28 cellular contexts compared by ENCODE assay signal in genomic region chr12:19885987-19886804, GRCh38.
A peak's percentile ranks its signal among the peaks of the same experiment; 100 is the strongest.
DNase-seq lines count a peak whose midpoint lies in the region; ATAC-seq, FAIRE-seq and TF ChIP-seq lines count a peak whose summit lies in the region.
"Had no signal": no experiment of that assay in that cellular context is flagged by ENCODE, and none has a peak within 500 bp of the region (broad histone marks: within the 10 kb centered on the region; RNA-seq: fewer than 3 reads in every experiment).

No MANE protein-coding gene starts in this region.

- TF ChIP-seq RAD21 in HepG2 (CRISPR knock-in tag; IDR thresholded peaks at IDR 0.05) = no peak

- H3K4me1 Mint-ChIP-seq in immature natural killer cell = no peaks in the 10 kb centered on the region
- peaks cover 2% of the 10 kb centered on the region for H3K4me1 Mint-ChIP-seq in T-helper 17 cell
- H3K4me1 Mint-ChIP-seq: CD8-positive, alpha-beta memory T cell; T-cell had no signal

- H3K4me1 ChIP-seq in right cardiac atrium (ENCODE audit: control insufficient read depth, insufficient read depth, low read length) (no peaks in the 10 kb centered on the region), HepG2 (ENCODE audit: insufficient read depth, low read length) (peaks cover 14% of the 10 kb centered on the region), neuron (ENCODE audit: insufficient read depth, low read length) (peaks cover 16% of the 10 kb centered on the region), aorta (ENCODE audit: control insufficient read depth in 1 of 2, insufficient read depth in 2 of 2, low read length in 2 of 2) (peaks cover 10 to 17% of the 10 kb centered on the region in 2 donors)
- H3K4me1 ChIP-seq: adrenal gland, left lung had no signal

- H3K27me3 ChIP-seq in right cardiac atrium (ENCODE audit: control insufficient read depth, insufficient read depth) (no peaks in the 10 kb centered on the region), HepG2 (ENCODE audit: control insufficient read depth in 1 of 2, insufficient read depth in 2 of 2, low read length in 2 of 2) (no peaks in the 10 kb centered on the region), neuron (ENCODE audit: insufficient read depth, low read length) (no peaks in the 10 kb centered on the region), aorta (ENCODE audit: control insufficient read depth in 1 of 2, insufficient read depth in 2 of 2, low read length in 1 of 2) (no peaks in the 10 kb centered on the region)
- H3K27me3 ChIP-seq: adrenal gland, brain microvascular endothelial cell, left lung had no signal

- TF ChIP-seq EP300 in HepG2 (IDR thresholded peaks at IDR 0.05; ENCODE audit: low read depth in 2 of 2, low read length in 2 of 2) (no peak), HepG2 (CRISPR knock-in tag; IDR thresholded peaks at IDR 0.05; ENCODE audit: borderline replicate concordance) (no peak)

- H3K4me3 ChIP-seq in right cardiac atrium (ENCODE audit: low read length) (no peak overlapping the region), HepG2 (replicated peaks in 1 of 3; ENCODE audit: insufficient read depth in 1 of 3, low read depth in 2 of 3, low read length in 3 of 3) (no peak overlapping the region), neuron (ENCODE audit: low read length) (no peak overlapping the region), aorta (ENCODE audit: low read length in 2 of 2) (no peak overlapping the region)
- H3K4me3 ChIP-seq: A549, adrenal gland, GM23248, left lung had no signal

- no peaks in the 10 kb centered on the region for H3K79me2 ChIP-seq in HepG2 (ENCODE audit: insufficient read depth, low read length)

- peak overlapping the region; percentile 30 for H3K27ac ChIP-seq in right cardiac atrium (ENCODE audit: low read length)
- H3K27ac ChIP-seq in HepG2 (ENCODE audit: extremely low read length, insufficient read depth, low read length) = no peak overlapping the region
- H3K27ac ChIP-seq in aorta (ENCODE audit: low read depth in 1 of 2, low read length in 2 of 2) = peak overlapping the region; percentile 97 to 100
- H3K27ac ChIP-seq: A549, brain microvascular endothelial cell, GM23248 had no signal

- H3K9me3 ChIP-seq in right cardiac atrium (ENCODE audit: control insufficient read depth, low read length) (no peaks in the 10 kb centered on the region), HepG2 (ENCODE audit: low read length) (no peaks in the 10 kb centered on the region), neuron (ENCODE audit: low read length) (no peaks in the 10 kb centered on the region), aorta (ENCODE audit: control insufficient read depth, low read length) (no peaks in the 10 kb centered on the region), T-helper 17 cell (ENCODE audit: control insufficient read depth, low read length, poor library complexity, severe bottlenecking) (no peaks in the 10 kb centered on the region)
- H3K9me3 ChIP-seq: A549, adrenal gland, left lung had no signal

- H3K27ac Mint-ChIP-seq in immature natural killer cell = no peak overlapping the region
- no peak overlapping the region for H3K27ac Mint-ChIP-seq in T-helper 17 cell
- H3K27ac Mint-ChIP-seq: CD8-positive, alpha-beta memory T cell; T-cell; type B pancreatic cell had no signal

- H3K4me2 ChIP-seq in HepG2 (ENCODE audit: low read depth, low read length) = 0 out of 2 replicates have a peak overlapping the region, but pooled peaks have one; percentile 2
- H3K4me2 ChIP-seq: A549 had no signal

- H4K20me1 ChIP-seq in HepG2 (ENCODE audit: insufficient read depth, low read length) = no peaks in the 10 kb centered on the region

- intact Hi-C loops in right cardiac atrium (cut with DNase I) = loop anchor here in 1 of 4 donors (5.0 kb wide), 1 partner anchor 124 kb away; no protein-coding TSS in a partner anchor
- intact Hi-C loops in left cardiac atrium (cut with DNase I) = no loop called here
- intact Hi-C loops in HepG2 (cut with micrococcal nuclease; ENCODE audit: unreplicated experiment) = no loop called here
- intact Hi-C loops in aorta (cut with DNase I) = loop anchor here in 1 of 2 donors (10.0 kb wide), 1 partner anchor 111 kb away; no protein-coding TSS in a partner anchor

- no peak for ATAC-seq in right cardiac atrium
- ATAC-seq in left cardiac atrium = no peak
- ATAC-seq in HepG2 = peak; percentile 81
- ATAC-seq in aorta (ENCODE audit: low FRiP score) = no peak
- no peak for ATAC-seq in T-helper 17 cell
- ATAC-seq: A549, left lung, Panc1, T-cell had no signal

- TF ChIP-seq POLR2A in HepG2 (IDR thresholded peaks at IDR 0.05; ENCODE audit: insufficient read depth in 1 of 2, low read depth in 2 of 2, low read length in 2 of 2) = no peak

- POLR2A ChIA-PET in HepG2 (lab: Yijun Ruan, JAX) = no interaction called here

- 77% methylated on average over 8 of the region's 8 CpGs for WGBS in right cardiac atrium
- WGBS in HepG2 (ENCODE audit: low lambda C conversion rate) = 13% methylated on average over 8 of the region's 8 CpGs
- 33 to 39% methylated on average over 8 of the region's 8 CpGs for WGBS in aorta, 2 donors

- H3K36me3 Mint-ChIP-seq in immature natural killer cell (no peaks in the 10 kb centered on the region), T-helper 17 cell (ENCODE audit: low read depth) (no peaks in the 10 kb centered on the region)
- H3K36me3 Mint-ChIP-seq: T-cell had no signal

- H2AFZ ChIP-seq in HepG2 (ENCODE audit: low read length) (no peak overlapping the region), neuron (ENCODE audit: low read depth, low read length) (peak overlapping the region; percentile 20)
- H2AFZ ChIP-seq: GM23248 had no signal

- no peak for TF ChIP-seq CTCF in HepG2 (CRISPR knock-in tag; IDR thresholded peaks at IDR 0.05)

- in situ Hi-C loops in HepG2 (cut with HindIII; ENCODE audit: extremely low pct_ligation_motif_present, low pct_unique_long_range_greater_than_20kb) = no loop called here

- no peak overlapping the region for H3K9ac ChIP-seq in HepG2 (ENCODE audit: insufficient read depth, low read depth, low read length)
- H3K9ac ChIP-seq: GM23248 had no signal

- H3K4me3 Mint-ChIP-seq in immature natural killer cell (no peak overlapping the region), T-helper 17 cell (no peak overlapping the region)
- H3K4me3 Mint-ChIP-seq: CD8-positive, alpha-beta memory T cell; neural crest cell; T-cell; type B pancreatic cell had no signal

- FAIRE-seq in HepG2 (lab: Jason Lieb, UNC) = no peak
- FAIRE-seq: A549, GM12891 had no signal

- H3K27me3 Mint-ChIP-seq in immature natural killer cell (ENCODE audit: low read depth in 3 of 3) (peaks cover 0 to 6% (median 0%) of the 10 kb centered on the region in 3 donors), T-helper 17 cell (no peaks in the 10 kb centered on the region)
- H3K27me3 Mint-ChIP-seq: CD8-positive, alpha-beta memory T cell; T-cell had no signal

- no peak for DNase-seq in right cardiac atrium
- no peak for DNase-seq in left cardiac atrium
- peak; percentile 16 for DNase-seq in HepG2 (ENCODE audit: low spot score)
- DNase-seq in aorta = no peak
- no peak for DNase-seq in immature natural killer cell
- no peak for DNase-seq in T-helper 17 cell
- DNase-seq in SW480 (ENCODE audit: low spot score) = no peak
- DNase-seq: activated CD4-positive, alpha-beta T cell treated with anti-CD3 and anti-CD28 coated beads, Interleukin-2, amount 50 U/mL, for 48 hours; activated CD4-positive, CD25-positive, alpha-beta regulatory T cell; activated naive CD4-positive, alpha-beta T cell treated with Interleukin-2 at 50 U/mL for 16 hours; adrenal gland; brain microvascular endothelial cell; CD8-positive, alpha-beta memory T cell; effector memory CD4-positive, alpha-beta T cell; GM23248; Kasumi-1; left lung; NCI-H1105; NCI-H1930; NCI-H526 treated with DMSO at 0.1 percent for 48 hours; SIG-M5; T-cell had no signal

- H3K36me3 ChIP-seq in HepG2 (replicated peaks in 1 of 2; ENCODE audit: control insufficient read depth in 1 of 2, insufficient read depth in 2 of 2, low read length in 2 of 2) (no peaks in the 10 kb centered on the region), neuron (ENCODE audit: insufficient read depth, low read length) (no peaks in the 10 kb centered on the region), aorta (ENCODE audit: control insufficient read depth in 1 of 2, insufficient read depth in 2 of 2, low read length in 1 of 2) (no peaks in the 10 kb centered on the region)
- H3K36me3 ChIP-seq: adrenal gland, brain microvascular endothelial cell, left lung had no signal

- H3K9me3 Mint-ChIP-seq in immature natural killer cell = peaks cover 0 to 4% (median 0%) of the 10 kb centered on the region in 6 donors
- H3K9me3 Mint-ChIP-seq: CD8-positive, alpha-beta memory T cell; T-cell had no signal

- no TSS peak for BruUV-seq in HepG2 (replicated peaks; lab: Mats Ljungman, UMichigan)

- CTCF ChIA-PET in HepG2 (lab: Yijun Ruan, JAX; ENCODE audit: low intra/inter-chr PET ratio, low total read pairs) = no interaction called here

TF ChIP-seq in HepG2, 621 proteins besides CTCF, POLR2A, EP300 and RAD21:
- peak; percentile 34; the same call in 1 of the 2 replicates for TF ChIP-seq HNF4A (CRISPR knock-in tag; IDR thresholded peaks at IDR 0.05)
- TF ChIP-seq ZNF3 (CRISPR knock-in tag; IDR thresholded peaks at IDR 0.05) = no peak
TF ChIP-seq in HepG2: peak in this region for 1.
